8 cellular contexts compared by ENCODE assay signal in genomic region chr9:125706661-125707539, GRCh38. TPM values are rescaled to one million over a fixed set of nuclear protein-coding genes. Genes with fewer than 3 reads are reported as not detected.
A peak's percentile ranks its signal among the peaks of the same experiment; 100 is the strongest.
DNase-seq lines count a peak whose midpoint lies in the region; ATAC-seq and TF ChIP-seq lines count a peak whose summit lies in the region.

Gene MAPKAP1 (minus strand): TSS chr9:125707208. CDS start chr9:125672574, 34,634 bp downstream.

- in situ Hi-C loops in Panc1 (cut with HindIII; ENCODE audit: low pct_unique_long_range_greater_than_20kb, low sequenced_read_pairs) = no loop called here

- peaks cover 35% of the 10 kb centered on the region for H3K4me1 Mint-ChIP-seq in activated T-cell treated with anti-CD3 and anti-CD28 coated beads, Interleukin-2, amount 50 U/mL, for 4 hours (ENCODE audit: low read depth)

- ATAC-seq in GM21786 (IDR thresholded peaks at IDR 0.05; ENCODE audit: unreplicated experiment) = peak; percentile 94
- peak; percentile 100 for ATAC-seq in Panc1
- peak; percentile 100 for ATAC-seq in activated T-cell treated with anti-CD3 and anti-CD28 coated beads, Interleukin-2, amount 50 U/mL, for 4 hours

- H3K27me3 ChIP-seq in KMS-11 (ENCODE audit: insufficient read depth, low read depth) = no peaks in the 10 kb centered on the region
- no peaks in the 10 kb centered on the region for H3K27me3 ChIP-seq in Panc1 (ENCODE audit: control insufficient read depth, insufficient read depth, low read length)
- no peaks in the 10 kb centered on the region for H3K27me3 ChIP-seq in esophagus (ENCODE audit: control insufficient read depth in 1 of 2, insufficient read depth in 2 of 2, low read length in 2 of 2)
- H3K27me3 ChIP-seq in mucosa of stomach (ENCODE audit: control insufficient read depth, insufficient read depth, low read length) = no peaks in the 10 kb centered on the region

- H3K9me3 ChIP-seq in Panc1 (ENCODE audit: control insufficient read depth, insufficient read depth, low read depth, low read length) (no peaks in the 10 kb centered on the region), esophagus (ENCODE audit: control insufficient read depth in 2 of 2, insufficient read depth in 1 of 2, low read depth in 1 of 2, low read length in 1 of 2) (no peaks in the 10 kb centered on the region), mucosa of stomach (ENCODE audit: control insufficient read depth, low read length) (no peaks in the 10 kb centered on the region)

- peak within 1 kb of the TSS; percentile 87 for H3K4me3 Mint-ChIP-seq in activated T-cell treated with anti-CD3 and anti-CD28 coated beads, Interleukin-2, amount 50 U/mL, for 4 hours

- peak within 1 kb of the TSS; percentile 68 for H2AFZ ChIP-seq in KMS-11 (ENCODE audit: low read depth)

- peaks cover 14% of the 10 kb centered on the region for H3K36me3 Mint-ChIP-seq in activated T-cell treated with anti-CD3 and anti-CD28 coated beads, Interleukin-2, amount 50 U/mL, for 4 hours (ENCODE audit: insufficient read depth)

- no peaks in the 10 kb centered on the region for H3K36me3 ChIP-seq in KMS-11 (ENCODE audit: insufficient read depth)
- peaks cover 5% of the 10 kb centered on the region; the same call in 1 of the 2 replicates for H3K36me3 ChIP-seq in Panc1 (ENCODE audit: control insufficient read depth, insufficient read depth, low read length)
- H3K36me3 ChIP-seq in esophagus (ENCODE audit: control insufficient read depth in 2 of 2, insufficient read depth in 2 of 2, low read length in 1 of 2) = peaks cover 0 to 4% of the 10 kb centered on the region in 2 donors
- no peaks in the 10 kb centered on the region for H3K36me3 ChIP-seq in mucosa of stomach (ENCODE audit: control insufficient read depth, insufficient read depth, low read length)

- H3K4me3 ChIP-seq in KMS-11 (IDR thresholded peaks at IDR 0.05; ENCODE audit: insufficient read depth, low read depth, low read length) = peak within 1 kb of the TSS; percentile 58
- H3K4me3 ChIP-seq in Panc1 (ENCODE audit: low read depth in 2 of 2, low read length in 2 of 2) = peak within 1 kb of the TSS; percentile 89 to 93
- peak within 1 kb of the TSS; percentile 92 to 96 for H3K4me3 ChIP-seq in esophagus (ENCODE audit: low read depth in 1 of 2, low read length in 2 of 2)
- H3K4me3 ChIP-seq in mucosa of stomach (ENCODE audit: low read length) = peak within 1 kb of the TSS; percentile 68

- H3K4me2 ChIP-seq in KMS-11 = peak within 1 kb of the TSS; percentile 85

- no TSS peak for BruUV-seq in Panc1 (replicated peaks; lab: Mats Ljungman, UMichigan)

- intact Hi-C loops in Panc1 (cut with micrococcal nuclease; ENCODE audit: unreplicated experiment) = no loop called here

- H3K4me1 ChIP-seq in KMS-11 (ENCODE audit: low read depth, poor library complexity, severe bottlenecking) = peaks cover 19% of the 10 kb centered on the region
- peaks cover 11% of the 10 kb centered on the region for H3K4me1 ChIP-seq in Panc1 (ENCODE audit: control insufficient read depth, insufficient read depth, low read length)
- no peaks in the 10 kb centered on the region for H3K4me1 ChIP-seq in esophagus (ENCODE audit: control insufficient read depth in 2 of 2, insufficient read depth in 2 of 2, low read length in 1 of 2)
- peaks cover 14% of the 10 kb centered on the region for H3K4me1 ChIP-seq in mucosa of stomach (ENCODE audit: control insufficient read depth, insufficient read depth, low read length)

- WGBS in esophagus, 2 donors = 1% methylated on average over 60 to 65 of the region's 65 CpGs

- POLR2A ChIA-PET in Panc1 (lab: Charles Lee) = interaction anchor here (0.6 kb wide), 1 partner anchor 71 kb away, joined by 3 read pairs; no protein-coding TSS in a partner anchor

- H3K79me2 ChIP-seq in KMS-11 (ENCODE audit: insufficient read depth, low read depth) = peaks cover 51% of the 10 kb centered on the region

- CTCF ChIA-PET in Panc1 (lab: Charles Lee) = no interaction called here

- H4K20me1 ChIP-seq in KMS-11 (ENCODE audit: insufficient read depth) = no peaks in the 10 kb centered on the region

- H3K27me3 Mint-ChIP-seq in activated T-cell treated with anti-CD3 and anti-CD28 coated beads, Interleukin-2, amount 50 U/mL, for 4 hours (ENCODE audit: low read depth) = peaks cover 3% of the 10 kb centered on the region

- H3K27ac ChIP-seq in KMS-11 (peak within 1 kb of the TSS; percentile 35; the same call in 1 of the 2 replicates), Panc1 (ENCODE audit: low read length) (peak within 1 kb of the TSS; percentile 94), esophagus (ENCODE audit: low read depth in 2 of 2, low read length in 1 of 2) (peak within 1 kb of the TSS; percentile 46 to 72)

- TF ChIP-seq CTCF in KMS-11 (conservative IDR thresholded peaks at IDR 0.05; ENCODE audit: low read depth, low read length) (no peak), Panc1 (IDR thresholded peaks at IDR 0.05) (no peak)

- peak; percentile 94 for DNase-seq in DMS79 treated with DMSO at 0.1 percent for 48 hours (lab: John Stamatoyannopoulos, UW)
- peak; percentile 62 for DNase-seq in Panc1 (ENCODE audit: low read depth, low spot score)
- peak; percentile 94 for DNase-seq in activated T-cell treated with anti-CD3 and anti-CD28 coated beads, Interleukin-2, amount 50 U/mL, for 4 hours
- peak; percentile 97 for DNase-seq in stimulated activated CD8-positive, alpha-beta memory T cell treated with anti-CD3 and anti-CD28 coated beads, Interleukin-4, amount 100 ng/mL, for 48 hours

- H3K9ac ChIP-seq in KMS-11 (peak within 1 kb of the TSS; percentile 78), mucosa of stomach (ENCODE audit: low read length) (peak within 1 kb of the TSS; percentile 85)

- H3K9me3 Mint-ChIP-seq in activated T-cell treated with anti-CD3 and anti-CD28 coated beads, Interleukin-2, amount 50 U/mL, for 4 hours = no peaks in the 10 kb centered on the region

RNA-seq across cellular contexts. Expression of gene MAPKAP1, which starts in this region (rescaled TPM):
- 72.7 TPM for total RNA-seq in Panc1 (2021; ENCODE audit: unreplicated experiment)
- 82.6 TPM for polyA plus RNA-seq in Panc1 (2012; ENCODE audit: insufficient read length)
- total RNA-seq in activated T-cell treated with anti-CD3 and anti-CD28 coated beads, Interleukin-2, amount 50 U/mL, for 4 hours = 100 to 1,000 TPM in 2 of 3 donors, 10 to 100 TPM in 1; 89.8 to 108 (median 107) TPM
- 10 to 100 TPM; 41.4 to 49.4 TPM for polyA plus RNA-seq in esophagus

Comparison
In these comparisons a context has a peak if more than half of its experiments do, and no peak if none do; other contexts are left out.
1. Peak in every context shown above with its lines: DNase-seq, ATAC-seq, H3K4me3 ChIP-seq and H3K27ac ChIP-seq.
2. H3K27ac ChIP-seq: peak in every context shown above with its lines; median percentile 94 in Panc1; 59 in esophagus; 35 in KMS-11.